ENCODE assay signal across 8 cellular contexts in genomic region chr17:29251969-29252866, GRCh38. TPM values are rescaled to one million over a fixed set of nuclear protein-coding genes. Genes with fewer than 3 reads are reported as not detected.
DNase-seq lines count a peak whose midpoint lies in the region; ATAC-seq and TF ChIP-seq lines count a peak whose summit lies in the region.

No MANE protein-coding gene starts in this region.

- ATAC-seq in HG03108 (IDR thresholded peaks at IDR 0.05; ENCODE audit: unreplicated experiment) (no peak), gastrocnemius medialis (no peak)

- no peaks in the 10 kb centered on the region for H3K4me1 ChIP-seq in Karpas-422 (ENCODE audit: low read length)
- H3K4me1 ChIP-seq in gastrocnemius medialis, result peaks cover 7 to 16% of the 10 kb centered on the region in 2 donors

- H3K4me1 Mint-ChIP-seq in MCF 10A (ENCODE audit: insufficient read depth, unreplicated experiment), result peaks cover 29% of the 10 kb centered on the region
- H3K4me1 Mint-ChIP-seq in nephron, result no peaks in the 10 kb centered on the region

- H3K4me3 Mint-ChIP-seq in MCF 10A (ENCODE audit: unreplicated experiment), result no peak overlapping the region
- no peak overlapping the region for H3K4me3 Mint-ChIP-seq in nephron

- peaks cover 34% of the 10 kb centered on the region for H3K36me3 Mint-ChIP-seq in MCF 10A (ENCODE audit: insufficient read depth, unreplicated experiment)
- peaks cover 12% of the 10 kb centered on the region for H3K36me3 Mint-ChIP-seq in nephron (ENCODE audit: low read depth)

- H3K27ac Mint-ChIP-seq in MCF 10A (ENCODE audit: low read depth, unreplicated experiment), result peak overlapping the region; percentile 22
- no peak overlapping the region for H3K27ac Mint-ChIP-seq in nephron

- DNase-seq in DMS79 (lab: John Stamatoyannopoulos, UW) (peak; percentile 16), Karpas-422 (peak; percentile 71), MCF 10A (ENCODE audit: unreplicated experiment) (no peak), caudate nucleus (lab: John Stamatoyannopoulos, UW) (no peak), kidney glomerular epithelial cell (lab: John Stamatoyannopoulos, UW) (no peak), gastrocnemius medialis (no peak)

- no peak overlapping the region for H3K4me3 ChIP-seq in Karpas-422 (ENCODE audit: low read length)
- no peak overlapping the region for H3K4me3 ChIP-seq in gastrocnemius medialis

- H3K27me3 Mint-ChIP-seq in MCF 10A (ENCODE audit: insufficient read depth, unreplicated experiment), result no peaks in the 10 kb centered on the region
- no peaks in the 10 kb centered on the region for H3K27me3 Mint-ChIP-seq in nephron (ENCODE audit: low read depth)

- no peaks in the 10 kb centered on the region for H3K9me2 ChIP-seq in Karpas-422 (replicated peaks; ENCODE audit: insufficient read depth, low read length)

- no peaks in the 10 kb centered on the region for H3K79me2 ChIP-seq in Karpas-422 (ENCODE audit: low read length)

- H3K4me2 ChIP-seq in Karpas-422 (ENCODE audit: low read depth, low read length, poor library complexity, severe bottlenecking), result no peak overlapping the region

- H3K27ac ChIP-seq in Karpas-422 (ENCODE audit: low read length), result no peak overlapping the region
- H3K27ac ChIP-seq in caudate nucleus (ENCODE audit: low read depth, low read length), result no peak overlapping the region
- no peak overlapping the region for H3K27ac ChIP-seq in gastrocnemius medialis

- H2AFZ ChIP-seq in Karpas-422 (ENCODE audit: low read length), result no peak overlapping the region

- no peaks in the 10 kb centered on the region for H3K36me3 ChIP-seq in Karpas-422 (ENCODE audit: insufficient read depth, low read length)
- H3K36me3 ChIP-seq in gastrocnemius medialis, result no peaks in the 10 kb centered on the region

- BruUV-seq in MCF 10A (replicated peaks; lab: Mats Ljungman, UMichigan), result no TSS peak

- no peak for TF ChIP-seq POLR2A in gastrocnemius medialis (IDR thresholded peaks at IDR 0.05)

- no peaks in the 10 kb centered on the region for H3K9me3 ChIP-seq in Karpas-422 (ENCODE audit: low read length)
- H3K9me3 ChIP-seq in gastrocnemius medialis, result no peaks in the 10 kb centered on the region

- H4K20me1 ChIP-seq in Karpas-422 (ENCODE audit: insufficient read depth, low read depth, low read length), result no peaks in the 10 kb centered on the region

- H3K9me3 Mint-ChIP-seq in MCF 10A (ENCODE audit: unreplicated experiment) (no peaks in the 10 kb centered on the region), nephron (no peaks in the 10 kb centered on the region)

- H3K9ac ChIP-seq in Karpas-422 (ENCODE audit: low read length), result no peak overlapping the region

- TF ChIP-seq CTCF in MCF 10A (IDR thresholded peaks at IDR 0.05; ENCODE audit: unreplicated experiment), result peak; percentile 62
- TF ChIP-seq CTCF in nephron (IDR thresholded peaks at IDR 0.05; ENCODE audit: unreplicated experiment in 3 of 3), result peak; percentile 44 to 53 (median 52)
- peak in 1 of 5 experiments; percentile 31 for TF ChIP-seq CTCF in gastrocnemius medialis (IDR thresholded peaks at IDR 0.05 in 4 of 5, conservative IDR thresholded peaks at IDR 0.05 in 1 of 5)

- POLR2A ChIA-PET in MCF 10A (lab: Yijun Ruan, JAX), result interaction anchor here (0.6 to 3.7 kb wide), 4 partner anchors 12 to 330 kb away, joined by 3 to 33 read pairs (median 4); no protein-coding TSS in a partner anchor

- H3K27me3 ChIP-seq in Karpas-422 (ENCODE audit: low read length) (no peaks in the 10 kb centered on the region), gastrocnemius medialis (no peaks in the 10 kb centered on the region)

- intact Hi-C loops in MCF 10A (cut with micrococcal nuclease), result no loop called here
- intact Hi-C loops in gastrocnemius medialis (cut with DNase I; ENCODE audit: low total_unique reads), result no loop called here

- CTCF ChIA-PET in MCF 10A (lab: Yijun Ruan, JAX), result interaction anchor here (0.7 to 4.1 kb wide), 8 partner anchors 10 to 413 kb away, joined by 3 to 18 read pairs (median 4); no protein-coding TSS in a partner anchor

- in situ Hi-C loops in gastrocnemius medialis (cut with MboI; ENCODE audit: low sequenced_read_pairs in 4 of 4), result no loop called here

RNA-seq across cellular contexts. Expression of gene CRYBA1, which starts 5.6 kb away (rescaled TPM):
- total RNA-seq in Karpas-422 (2014; rRNA removed; shearing (Covaris generic); ENCODE audit: low replicate concordance), result not detected in 2 replicates
- not detected in 2 replicates for total RNA-seq in MCF 10A (2022)
- not detected for total RNA-seq in gastrocnemius medialis

RNA-seq across cellular contexts. Expression of gene NUFIP2, which starts 41.7 kb away (rescaled TPM):
- 22.3 and 38.5 TPM in 2 replicates for total RNA-seq in Karpas-422 (2014; rRNA removed; shearing (Covaris generic); ENCODE audit: low replicate concordance)
- total RNA-seq in MCF 10A (2022) (78.6 and 88.0 TPM in 2 replicates), gastrocnemius medialis (10 to 100 TPM; 20.0 to 33.7 (median 27.8) TPM)

Comparison
In these comparisons a context has a peak if more than half of its experiments do, and no peak if none do; other contexts are left out.
1. DNase-seq: peak in DMS79 (single experiment) and Karpas-422 (single experiment); none in MCF 10A (single experiment), caudate nucleus (0 of 61), kidney glomerular epithelial cell (single experiment) and gastrocnemius medialis (0 of 2).